ENCODE assay signal across 19 cellular contexts in the genomic region with DNA sequence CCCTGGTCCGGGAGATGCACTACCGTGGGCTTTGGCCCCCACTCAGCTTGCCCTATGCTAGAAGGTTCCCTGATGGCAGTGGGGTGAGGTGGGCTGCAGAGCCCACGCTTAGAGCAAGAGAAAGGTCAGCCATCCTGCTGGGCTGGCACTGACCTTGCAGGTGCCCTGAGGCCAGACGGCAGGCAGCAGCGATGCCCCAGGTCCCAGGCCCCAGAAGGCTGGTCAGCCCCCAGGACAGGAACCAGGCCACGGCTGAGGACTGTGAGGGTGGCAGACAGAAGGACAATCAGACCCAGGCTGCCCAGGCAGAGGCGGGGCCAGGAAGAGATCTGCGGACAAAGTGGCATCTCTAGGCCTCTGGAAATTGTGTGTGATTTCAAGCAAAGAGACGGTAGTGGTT.
A peak's percentile ranks its signal among the peaks of the same experiment; 100 is the strongest.
DNase-seq lines count a peak whose midpoint lies in the region; ATAC-seq and TF ChIP-seq lines count a peak whose summit lies in the region.
"Had no signal": no experiment of that assay in that cellular context is flagged by ENCODE, and none has a peak within 500 bp of the region (broad histone marks: within the 10 kb centered on the region; RNA-seq: fewer than 3 reads in every experiment).

No MANE protein-coding gene starts in this region.

- no peak overlapping the region for H2BK12ac ChIP-seq in mesenchymal stem cell (ENCODE audit: low read length in 2 of 2)

- H3K36me3 ChIP-seq in mesenchymal stem cell (ENCODE audit: control insufficient read depth in 1 of 2, insufficient read depth in 2 of 2, low read depth in 1 of 2, low read length in 2 of 2) (no peaks in the 10 kb centered on the region), osteoblast (ENCODE audit: insufficient read depth, low read length) (no peaks in the 10 kb centered on the region)
- H3K36me3 ChIP-seq: BLaER1 treated with 17β-estradiol and CSF1 and Interleukin-3, amounts not matched to agents 10 nM and 100 nM had no signal

- H3K9ac ChIP-seq in mesenchymal stem cell (ENCODE audit: low read length): no peak overlapping the region
- H3K9ac ChIP-seq: BLaER1 treated with 17β-estradiol and CSF1 and Interleukin-3, amounts not matched to agents 10 nM and 100 nM had no signal

- no peak overlapping the region for H3K14ac ChIP-seq in mesenchymal stem cell (ENCODE audit: low read length in 2 of 2)

- H4K8ac ChIP-seq in mesenchymal stem cell (ENCODE audit: low read length): no peak overlapping the region

- no peak overlapping the region for H3K23ac ChIP-seq in mesenchymal stem cell (ENCODE audit: low read length in 2 of 2)

- H2AK5ac ChIP-seq in mesenchymal stem cell (ENCODE audit: low read length, severe bottlenecking): no peak overlapping the region

- H3K36me3 Mint-ChIP-seq in WTC11 (no peaks in the 10 kb centered on the region), type B pancreatic cell (no peaks in the 10 kb centered on the region)
- H3K36me3 Mint-ChIP-seq: CD8-positive, alpha-beta T cell had no signal

- H3K4me1 Mint-ChIP-seq in WTC11 (peaks cover 36% of the 10 kb centered on the region), type B pancreatic cell (ENCODE audit: unreplicated experiment) (peaks cover 20% of the 10 kb centered on the region)
- H3K4me1 Mint-ChIP-seq: B cell had no signal

- no peaks in the 10 kb centered on the region for H3K9me3 Mint-ChIP-seq in WTC11
- H3K9me3 Mint-ChIP-seq in type B pancreatic cell: no peaks in the 10 kb centered on the region
- H3K9me3 Mint-ChIP-seq: CD4-positive, alpha-beta T cell; CD8-positive, alpha-beta T cell had no signal

- no peak overlapping the region for H2BK120ac ChIP-seq in mesenchymal stem cell (ENCODE audit: low read depth, low read length)

- H3K27me3 ChIP-seq in mesenchymal stem cell (ENCODE audit: control insufficient read depth in 1 of 2, insufficient read depth in 1 of 2, low read length in 2 of 2): peaks cover 0 to 29% of the 10 kb centered on the region in 2 experiments
- no peaks in the 10 kb centered on the region for H3K27me3 ChIP-seq in osteoblast (ENCODE audit: insufficient read depth, low read length)
- H3K27me3 ChIP-seq: BLaER1 treated with 17β-estradiol and CSF1 and Interleukin-3, amounts not matched to agents 10 nM and 100 nM had no signal

- H3K18ac ChIP-seq in mesenchymal stem cell (ENCODE audit: low read depth in 1 of 2, low read length in 2 of 2): no peak overlapping the region

- DNase-seq in WTC11 (ENCODE audit: low spot score) (no peak), mesenchymal stem cell (no peak), osteoblast (ENCODE audit: insufficient read length, low spot score, missing footprints) (peak; percentile 21), type B pancreatic cell (ENCODE audit: extremely low spot score, unreplicated experiment) (no peak), HUDEP-2 (lab: John Stamatoyannopoulos, UW; ENCODE audit: unreplicated experiment in 76 of 76) (no peak), pons (ENCODE audit: low spot score) (no peak)
- DNase-seq: AML-193; Caco-2; Calu3; CD4-positive, alpha-beta T cell; CD8-positive, alpha-beta T cell; DMS79 treated with DMSO at 0.1 percent for 48 hours; GF-D8 had no signal

- TF ChIP-seq CTCF in WTC11 (IDR thresholded peaks at IDR 0.05): no peak
- no peak for TF ChIP-seq CTCF in osteoblast (IDR thresholded peaks at IDR 0.05; ENCODE audit: extremely low read depth, low read depth, low read length)
- TF ChIP-seq CTCF in type B pancreatic cell (conservative IDR thresholded peaks at IDR 0.05): no peak

- H3K27ac Mint-ChIP-seq in WTC11: 0 out of 2 replicates have a peak overlapping the region, but pooled peaks have one; percentile 36
- H3K27ac Mint-ChIP-seq in type B pancreatic cell: peak overlapping the region; percentile 61
- H3K27ac Mint-ChIP-seq: B cell; CD4-positive, alpha-beta T cell; CD8-positive, alpha-beta T cell had no signal

- no peaks in the 10 kb centered on the region for H3K79me2 ChIP-seq in osteoblast (ENCODE audit: insufficient read depth, low read length)

- POLR2A ChIA-PET in WTC11 (lab: Charles Lee): no interaction called here

- H3K4me1 ChIP-seq in mesenchymal stem cell (ENCODE audit: control insufficient read depth, insufficient read depth, low read depth, low read length) (peaks cover 2% of the 10 kb centered on the region), osteoblast (ENCODE audit: insufficient read depth, low read length) (no peaks in the 10 kb centered on the region)
- H3K4me1 ChIP-seq: A549, Caco-2 had no signal

- no peak overlapping the region for H3K4me3 ChIP-seq in mesenchymal stem cell (ENCODE audit: insufficient read depth in 1 of 2, low read depth in 1 of 2, low read length in 2 of 2)
- H3K4me3 ChIP-seq in osteoblast (ENCODE audit: insufficient read depth, low read length): no peak overlapping the region
- H3K4me3 ChIP-seq: A549; BLaER1 treated with 17β-estradiol and CSF1 and Interleukin-3, amounts not matched to agents 10 nM and 100 nM had no signal

- 88% methylated on average over 9 of the region's 9 CpGs for WGBS in mesenchymal stem cell

- H3K4me3 Mint-ChIP-seq in WTC11 (no peak overlapping the region), type B pancreatic cell (no peak overlapping the region)
- H3K4me3 Mint-ChIP-seq: B cell; CD4-positive, alpha-beta T cell; CD8-positive, alpha-beta T cell had no signal

- no peak overlapping the region for H3K4me2 ChIP-seq in mesenchymal stem cell (ENCODE audit: low read length, poor library complexity, severe bottlenecking)
- H3K4me2 ChIP-seq in osteoblast (ENCODE audit: insufficient read depth, low read length): no peak overlapping the region
- H3K4me2 ChIP-seq: A549; BLaER1 treated with 17β-estradiol and CSF1 and Interleukin-3, amounts not matched to agents 10 nM and 100 nM had no signal

- H3K27ac ChIP-seq in mesenchymal stem cell (ENCODE audit: low read length, poor library complexity, severe bottlenecking): no peak overlapping the region
- H3K27ac ChIP-seq in osteoblast (ENCODE audit: low read depth, low read length): no peak overlapping the region
- H3K27ac ChIP-seq: 22Rv1; A549; BLaER1 treated with 17β-estradiol and CSF1 and Interleukin-3, amounts not matched to agents 10 nM and 100 nM; C4-2B had no signal

- no peaks in the 10 kb centered on the region for H3K27me3 Mint-ChIP-seq in WTC11 (ENCODE audit: low read depth)
- no peaks in the 10 kb centered on the region for H3K27me3 Mint-ChIP-seq in type B pancreatic cell

- no peak overlapping the region for H3K4ac ChIP-seq in mesenchymal stem cell (ENCODE audit: low read depth in 1 of 2, low read length in 2 of 2)

- H2AFZ ChIP-seq in mesenchymal stem cell (ENCODE audit: low read depth, low read length): no peak overlapping the region
- H2AFZ ChIP-seq in osteoblast (ENCODE audit: low read length): no peak overlapping the region

- ATAC-seq in WTC11 (no peak), HG03175 (IDR thresholded peaks at IDR 0.05; ENCODE audit: unreplicated experiment) (no peak)
- ATAC-seq: A549; CD8-positive, alpha-beta T cell had no signal

- H4K91ac ChIP-seq in mesenchymal stem cell (ENCODE audit: low read length): peak overlapping the region; percentile 67

- H2BK15ac ChIP-seq in mesenchymal stem cell (ENCODE audit: low read depth, poor library complexity, severe bottlenecking): no peak overlapping the region

- H2BK5ac ChIP-seq in mesenchymal stem cell (ENCODE audit: low read depth, low read length, poor library complexity, severe bottlenecking): no peak overlapping the region

- no peaks in the 10 kb centered on the region for H3K9me3 ChIP-seq in mesenchymal stem cell (ENCODE audit: control insufficient read depth, low read length)
- H3K9me3 ChIP-seq in osteoblast (ENCODE audit: low read depth, low read length): no peaks in the 10 kb centered on the region
- H3K9me3 ChIP-seq: A549; BLaER1 treated with 17β-estradiol and CSF1 and Interleukin-3, amounts not matched to agents 10 nM and 100 nM; Caco-2 had no signal

- CTCF ChIA-PET in WTC11 (lab: Charles Lee): interaction anchor here (1.4 kb wide), 1 partner anchor 62 kb away, joined by 3 read pairs; no protein-coding TSS in a partner anchor

- peaks cover 2% of the 10 kb centered on the region for H3K79me1 ChIP-seq in mesenchymal stem cell (replicated peaks; ENCODE audit: low read length, poor library complexity, severe bottlenecking)

- no peaks in the 10 kb centered on the region for H4K20me1 ChIP-seq in osteoblast (ENCODE audit: insufficient read depth, low read length)

TF ChIP-seq in WTC11, 78 proteins besides CTCF, POLR2A, EP300 and RAD21 (continues in another document):
- TF ChIP-seq ETV6 (CRISPR knock-in tag; IDR thresholded peaks at IDR 0.05) (no peak), AFF4 (CRISPR knock-in tag; IDR thresholded peaks at IDR 0.05; ENCODE audit: borderline replicate concordance) (no peak)
- TF ChIP-seq, protein P1, sequence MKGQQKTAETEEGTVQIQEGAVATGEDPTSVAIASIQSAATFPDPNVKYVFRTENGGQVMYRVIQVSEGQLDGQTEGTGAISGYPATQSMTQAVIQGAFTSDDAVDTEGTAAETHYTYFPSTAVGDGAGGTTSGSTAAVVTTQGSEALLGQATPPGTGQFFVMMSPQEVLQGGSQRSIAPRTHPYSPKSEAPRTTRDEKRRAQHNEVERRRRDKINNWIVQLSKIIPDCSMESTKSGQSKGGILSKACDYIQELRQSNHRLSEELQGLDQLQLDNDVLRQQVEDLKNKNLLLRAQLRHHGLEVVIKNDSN (CRISPR knock-in tag; IDR thresholded peaks at IDR 0.05): no peak
